ENCODE assay signal across 1 cellular context in the genomic region with DNA sequence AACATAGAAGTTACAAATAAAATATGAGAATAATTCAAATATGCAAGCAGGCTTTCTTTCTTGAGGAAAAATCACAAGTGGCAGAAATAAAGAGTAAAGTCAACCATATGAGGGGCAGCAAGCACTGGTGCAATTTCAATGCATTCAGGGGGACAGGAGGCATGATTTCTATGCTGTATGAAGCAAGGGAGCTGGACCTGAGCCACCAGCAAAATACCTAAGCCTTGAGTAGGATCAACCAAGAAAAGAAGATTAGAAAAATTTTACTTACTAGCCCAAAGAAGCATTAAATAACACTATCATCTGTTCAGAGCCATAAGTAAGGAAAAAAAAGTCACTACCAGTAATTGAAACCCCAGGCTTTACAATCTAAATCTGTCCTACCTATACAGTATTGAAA.
TF ChIP-seq lines count a peak whose summit lies in the region.

No MANE protein-coding gene starts in this region.

TF ChIP-seq in IMR-90, 13 proteins besides CTCF, POLR2A, EP300 and RAD21:
- no peak for TF ChIP-seq MAZ (IDR thresholded peaks at IDR 0.05; ENCODE audit: borderline replicate concordance, low read depth, low read length)
- no peak for TF ChIP-seq BHLHE40 (IDR thresholded peaks at IDR 0.05; ENCODE audit: low read depth, low read length)
- TF ChIP-seq RCOR1 (IDR thresholded peaks at IDR 0.05; ENCODE audit: insufficient replicate concordance, low read length), result no peak
- TF ChIP-seq, protein P1, sequence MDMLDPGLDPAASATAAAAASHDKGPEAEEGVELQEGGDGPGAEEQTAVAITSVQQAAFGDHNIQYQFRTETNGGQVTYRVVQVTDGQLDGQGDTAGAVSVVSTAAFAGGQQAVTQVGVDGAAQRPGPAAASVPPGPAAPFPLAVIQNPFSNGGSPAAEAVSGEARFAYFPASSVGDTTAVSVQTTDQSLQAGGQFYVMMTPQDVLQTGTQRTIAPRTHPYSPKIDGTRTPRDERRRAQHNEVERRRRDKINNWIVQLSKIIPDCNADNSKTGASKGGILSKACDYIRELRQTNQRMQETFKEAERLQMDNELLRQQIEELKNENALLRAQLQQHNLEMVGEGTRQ (IDR thresholded peaks at IDR 0.05; ENCODE audit: low read depth, low read length), result no peak
- TF ChIP-seq NFE2L2 (IDR thresholded peaks at IDR 0.05; ENCODE audit: low read depth, low read length), result no peak
- TF ChIP-seq FOS (IDR thresholded peaks at IDR 0.05; ENCODE audit: low read depth, low read length), result no peak
- TF ChIP-seq CEBPB (IDR thresholded peaks at IDR 0.05; ENCODE audit: low read depth, low read length), result peak; percentile 51; the same call in 1 of the 2 replicates
